ENCODE assay signal across 8 cellular contexts in genomic region chr12:132489602-132490239, GRCh38. TPM values are rescaled to one million over a fixed set of nuclear protein-coding genes. Genes with fewer than 3 reads are reported as not detected.
DNase-seq lines count a peak whose midpoint lies in the region; ATAC-seq, FAIRE-seq and TF ChIP-seq lines count a peak whose summit lies in the region.

TSS of gene FBRSL1 (plus strand) at chr12:132490151.

- H3K36me3 ChIP-seq in right atrium auricular region = no peaks in the 10 kb centered on the region
- H3K36me3 ChIP-seq in psoas muscle (ENCODE audit: insufficient read depth in 1 of 2, low read depth in 1 of 2) = no peaks in the 10 kb centered on the region

- H3K4me3 ChIP-seq in right atrium auricular region (peak within 1 kb of the TSS; percentile 84 to 89), psoas muscle (peak within 1 kb of the TSS; percentile 85)

- TF ChIP-seq CTCF in right atrium auricular region (IDR thresholded peaks at IDR 0.05) (no peak), psoas muscle (IDR thresholded peaks at IDR 0.05) (no peak)

- WGBS in psoas muscle, 3 donors = 1 to 2% (median 1%) methylated on average over 11 to 89 of the region's 90 CpGs

- H3K9me3 ChIP-seq in right atrium auricular region (no peaks in the 10 kb centered on the region), psoas muscle (no peaks in the 10 kb centered on the region)

- ATAC-seq in HG02870 (IDR thresholded peaks at IDR 0.05; ENCODE audit: unreplicated experiment) = peak; percentile 47
- peak; percentile 88 to 93 (median 90) for ATAC-seq in psoas muscle

- TF ChIP-seq POLR2A in GM12892 (IDR thresholded peaks at IDR 0.05; ENCODE audit: low read depth, low read length) = no peak

- peak within 1 kb of the TSS; percentile 76 to 85 for H3K27ac ChIP-seq in right atrium auricular region
- H3K27ac ChIP-seq in psoas muscle = peak within 1 kb of the TSS; percentile 71

- intact Hi-C loops in T-helper 2 cell treated with Interferon-gamma antibody and Interleukin-4, amounts not matched to agents 100 ng/mL and 5 ng/mL, for 36 hours (cut with micrococcal nuclease) = loop anchor here (1.0 to 2.0 kb wide), 4 partner anchors 14 to 300 kb away; partner anchors contain the start of genes POLE and PXMP2
- intact Hi-C loops in psoas muscle (cut with DNase I) = no loop called here

- FAIRE-seq in GM12892 (lab: Jason Lieb, UNC) = peak; percentile 96

- H3K4me1 ChIP-seq in right atrium auricular region = peaks cover 0 to 48% of the 10 kb centered on the region in 2 donors
- peaks cover 38% of the 10 kb centered on the region for H3K4me1 ChIP-seq in psoas muscle

- peak; percentile 94 for DNase-seq in GM12892 (ENCODE audit: insufficient read length)
- peak; percentile 42 for DNase-seq in NCI-H1694 (lab: John Stamatoyannopoulos, UW)
- peak; percentile 21 to 95 (median 84) for DNase-seq in amygdala (lab: John Stamatoyannopoulos, UW)
- peak; percentile 92 for DNase-seq in right atrium auricular region (ENCODE audit: low spot score)
- DNase-seq in psoas muscle = peak; percentile 90 to 95
- peak; percentile 90 for DNase-seq in ureter (ENCODE audit: low spot score)

- H3K27me3 ChIP-seq in right atrium auricular region = no peaks in the 10 kb centered on the region
- no peaks in the 10 kb centered on the region for H3K27me3 ChIP-seq in psoas muscle (ENCODE audit: insufficient read depth in 3 of 3, low read length in 2 of 3)

RNA-seq across cellular contexts. Expression of gene FBRSL1, which starts in this region (rescaled TPM):
- polyA plus RNA-seq in GM12892 (2012; ENCODE audit: missing spikeins) = 3.1 TPM
- 56.5 and 58.3 TPM in 2 replicates for total RNA-seq in T-helper 2 cell treated with Interferon-gamma antibody and Interleukin-4, amounts not matched to agents 100 ng/mL and 5 ng/mL, for 36 hours
- total RNA-seq in right atrium auricular region = 10 to 100 TPM; 19.3 to 20.4 TPM
- total RNA-seq in psoas muscle = 10 to 100 TPM; 40.1 to 54.5 (median 43.0) TPM
- polyA plus RNA-seq in psoas muscle = 10 to 100 TPM; 23.0 to 37.8 (median 32.8) TPM
- total RNA-seq in ureter = 68.7 TPM

Comparison
In these comparisons a context has a peak if more than half of its experiments do, and no peak if none do; other contexts are left out.
1. Peak in every context shown above with its lines: DNase-seq, ATAC-seq, H3K4me3 ChIP-seq and H3K27ac ChIP-seq.
2. DNase-seq: peak in every context shown above with its lines; median percentile 94 in GM12892; 92 in psoas muscle; 92 in right atrium auricular region; 90 in ureter; 84 in amygdala; 42 in NCI-H1694.